In genomic region chr7:116797611-116798010, GRCh38 we compare ENCODE assay signal across 20 cellular contexts.
DNase-seq lines count a peak whose midpoint lies in the region; ATAC-seq and TF ChIP-seq lines count a peak whose summit lies in the region.
"Had no signal": no experiment of that assay in that cellular context is flagged by ENCODE, and none has a peak within 500 bp of the region (broad histone marks: within the 10 kb centered on the region; RNA-seq: fewer than 3 reads in every experiment).

No MANE protein-coding gene starts in this region.

- 39 to 49% methylated on average over 2 of the region's 2 CpGs for WGBS in body of pancreas, 2 donors

- in situ Hi-C loops in gastrocnemius medialis (cut with MboI; ENCODE audit: low sequenced_read_pairs in 4 of 4), result no loop called here

- CTCF ChIA-PET in activated CD8-positive, alpha-beta memory T cell treated with anti-CD3 and anti-CD28 coated beads, Interleukin-2, amount 10 ng/mL, durations not matched to agents 7 days and 5 days (lab: Charles Lee), result no interaction called here

- H3K27me3 Mint-ChIP-seq in HFFc6 (ENCODE audit: insufficient read depth), result no peaks in the 10 kb centered on the region; the same call in 1 of the 2 replicates
- H3K27me3 Mint-ChIP-seq in activated CD8-positive, alpha-beta memory T cell treated with anti-CD3 and anti-CD28 coated beads, Interleukin-2, amount 10 ng/mL, durations not matched to agents 7 days and 5 days, result peaks cover 16% of the 10 kb centered on the region
- H3K27me3 Mint-ChIP-seq: stimulated activated memory B cell treated with anti-CD40 and anti-IgM and Interleukin-4, amounts not matched to agents 10 μg/mL and 1 μg/mL and 100 μg/mL, for 72 hours had no signal

- peaks cover 54% of the 10 kb centered on the region for H3K36me3 Mint-ChIP-seq in HFFc6 (ENCODE audit: low read depth)
- H3K36me3 Mint-ChIP-seq in activated CD8-positive, alpha-beta memory T cell treated with anti-CD3 and anti-CD28 coated beads, Interleukin-2, amount 10 ng/mL, durations not matched to agents 7 days and 5 days, result no peaks in the 10 kb centered on the region
- H3K36me3 Mint-ChIP-seq: naive B cell; stimulated activated memory B cell treated with anti-CD40 and anti-IgM and Interleukin-4, amounts not matched to agents 10 μg/mL and 1 μg/mL and 100 μg/mL, for 72 hours had no signal

- no peaks in the 10 kb centered on the region for H3K9me3 Mint-ChIP-seq in HFFc6
- no peaks in the 10 kb centered on the region for H3K9me3 Mint-ChIP-seq in activated CD8-positive, alpha-beta memory T cell treated with anti-CD3 and anti-CD28 coated beads, Interleukin-2, amount 10 ng/mL, durations not matched to agents 7 days and 5 days (ENCODE audit: low read depth)
- H3K9me3 Mint-ChIP-seq: activated T-helper 17 cell treated with anti-CD3 and anti-CD28 coated beads, Interleukin-2, amount 50 U/mL, for 72 hours; stimulated activated memory B cell treated with anti-CD40 and anti-IgM and Interleukin-4, amounts not matched to agents 10 μg/mL and 1 μg/mL and 100 μg/mL, for 72 hours had no signal

- no peaks in the 10 kb centered on the region for H3K27me3 ChIP-seq in body of pancreas
- H3K27me3 ChIP-seq in gastrocnemius medialis, result no peaks in the 10 kb centered on the region
- H3K27me3 ChIP-seq: esophagus muscularis mucosa, left lung, spleen, upper lobe of left lung had no signal

- peak overlapping the region; percentile 28; the same call in 1 of the 2 replicates for H3K27ac Mint-ChIP-seq in HFFc6
- no peak overlapping the region for H3K27ac Mint-ChIP-seq in activated CD8-positive, alpha-beta memory T cell treated with anti-CD3 and anti-CD28 coated beads, Interleukin-2, amount 10 ng/mL, durations not matched to agents 7 days and 5 days
- H3K27ac Mint-ChIP-seq: activated T-helper 17 cell treated with anti-CD3 and anti-CD28 coated beads, Interleukin-2, amount 50 U/mL, for 72 hours; naive B cell; stimulated activated memory B cell treated with anti-CD40 and anti-IgM and Interleukin-4, amounts not matched to agents 10 μg/mL and 1 μg/mL and 100 μg/mL, for 72 hours had no signal

- ATAC-seq in body of pancreas, result peak; percentile 56
- no peak for ATAC-seq in gastrocnemius medialis
- no peak for ATAC-seq in activated CD8-positive, alpha-beta memory T cell treated with anti-CD3 and anti-CD28 coated beads, Interleukin-2, amount 10 ng/mL, durations not matched to agents 7 days and 5 days
- ATAC-seq: activated T-helper 17 cell treated with anti-CD3 and anti-CD28 coated beads, Interleukin-2, amount 50 U/mL, for 72 hours; left lung; stimulated activated memory B cell treated with anti-CD40 and anti-IgM and Interleukin-4, amounts not matched to agents 10 μg/mL and 1 μg/mL and 100 μg/mL, for 72 hours had no signal

- H3K9me3 ChIP-seq in body of pancreas, result no peaks in the 10 kb centered on the region
- H3K9me3 ChIP-seq in gastrocnemius medialis, result no peaks in the 10 kb centered on the region
- H3K9me3 ChIP-seq: adrenal gland, esophagus muscularis mucosa, left lung, spleen, upper lobe of left lung had no signal

- H3K4me1 ChIP-seq in body of pancreas, result peaks cover 19% of the 10 kb centered on the region
- peaks cover 11 to 19% of the 10 kb centered on the region in 2 donors for H3K4me1 ChIP-seq in gastrocnemius medialis
- H3K4me1 ChIP-seq: adrenal gland had no signal

- H3K36me3 ChIP-seq in body of pancreas (replicated peaks in 1 of 2; ENCODE audit: insufficient read depth in 1 of 2, low read depth in 2 of 2) (peaks cover 0 to 2% of the 10 kb centered on the region in 2 donors), gastrocnemius medialis (peaks cover 0 to 12% of the 10 kb centered on the region in 2 donors)
- H3K36me3 ChIP-seq: adrenal gland, spleen, upper lobe of left lung had no signal

- intact Hi-C loops in body of pancreas (cut with DNase I), result no loop called here
- intact Hi-C loops in gastrocnemius medialis (cut with DNase I; ENCODE audit: low total_unique reads), result no loop called here

- H3K4me3 Mint-ChIP-seq in HFFc6, result no peak overlapping the region
- H3K4me3 Mint-ChIP-seq in activated CD8-positive, alpha-beta memory T cell treated with anti-CD3 and anti-CD28 coated beads, Interleukin-2, amount 10 ng/mL, durations not matched to agents 7 days and 5 days, result no peak overlapping the region
- H3K4me3 Mint-ChIP-seq: activated T-helper 17 cell treated with anti-CD3 and anti-CD28 coated beads, Interleukin-2, amount 50 U/mL, for 72 hours; naive B cell; stimulated activated memory B cell treated with anti-CD40 and anti-IgM and Interleukin-4, amounts not matched to agents 10 μg/mL and 1 μg/mL and 100 μg/mL, for 72 hours had no signal

- H3K4me3 ChIP-seq in body of pancreas (no peak overlapping the region), fibroblast of pulmonary artery (replicated peaks; ENCODE audit: low read depth, low read length) (no peak overlapping the region), gastrocnemius medialis (no peak overlapping the region)
- H3K4me3 ChIP-seq: adrenal gland, esophagus muscularis mucosa, left lung, spleen, upper lobe of left lung had no signal

- TF ChIP-seq POLR2A in body of pancreas (IDR thresholded peaks at IDR 0.05), result no peak
- no peak for TF ChIP-seq POLR2A in gastrocnemius medialis (IDR thresholded peaks at IDR 0.05)

- TF ChIP-seq CTCF in HFFc6 (IDR thresholded peaks at IDR 0.05) (no peak), body of pancreas (IDR thresholded peaks at IDR 0.05) (no peak), fibroblast of pulmonary artery (IDR thresholded peaks at IDR 0.05; ENCODE audit: low read length, missing control alignments) (no peak), gastrocnemius medialis (IDR thresholded peaks at IDR 0.05 in 4 of 5, conservative IDR thresholded peaks at IDR 0.05 in 1 of 5) (no peak)

- H3K27ac ChIP-seq in body of pancreas, result no peak overlapping the region
- H3K27ac ChIP-seq in gastrocnemius medialis, result peak overlapping the region in 3 of 4 donors; percentile 1 to 13 (median 7)
- H3K27ac ChIP-seq in caudate nucleus (ENCODE audit: low read depth, low read length), result no peak overlapping the region
- H3K27ac ChIP-seq: adrenal gland, esophagus muscularis mucosa, left lung, upper lobe of left lung had no signal

- H3K4me1 Mint-ChIP-seq in HFFc6 (ENCODE audit: low read depth), result peaks cover 57% of the 10 kb centered on the region
- H3K4me1 Mint-ChIP-seq in activated CD8-positive, alpha-beta memory T cell treated with anti-CD3 and anti-CD28 coated beads, Interleukin-2, amount 10 ng/mL, durations not matched to agents 7 days and 5 days, result peaks cover under 1% of the 10 kb centered on the region

- no peak for DNase-seq in HFFc6
- DNase-seq in body of pancreas, result peak in 1 of 4 donors; percentile 15
- DNase-seq in fibroblast of pulmonary artery (ENCODE audit: low read depth), result peak; percentile 22
- DNase-seq in gastrocnemius medialis, result no peak
- no peak for DNase-seq in NCI-H1092 (lab: John Stamatoyannopoulos, UW)
- DNase-seq in activated CD8-positive, alpha-beta memory T cell treated with anti-CD3 and anti-CD28 coated beads, Interleukin-2, amount 10 ng/mL, durations not matched to agents 7 days and 5 days, result no peak
- DNase-seq in caudate nucleus (lab: John Stamatoyannopoulos, UW), result no peak
- DNase-seq in AML-193 (lab: John Stamatoyannopoulos, UW), result no peak
- DNase-seq: activated CD4-positive, alpha-beta T cell treated with anti-CD3 and anti-CD28 coated beads, Interleukin-2, amount 50 U/mL, for 48 hours; adrenal gland; C1 segment of cervical spinal cord; left lung; naive B cell; NCI-H187 treated with DMSO at 0.1 percent for 48 hours; OCI-M1; spleen; upper lobe of left lung had no signal

Comparison
In these comparisons a context has a peak if more than half of its experiments do, and no peak if none do; other contexts are left out.
1. H3K27ac ChIP-seq: peak in gastrocnemius medialis (3 of 4); none in body of pancreas (0 of 4) and caudate nucleus (single experiment).